11 cellular contexts compared by ENCODE assay signal in genomic region chr9:4048441-4048840, GRCh38.
DNase-seq lines count a peak whose midpoint lies in the region; ATAC-seq and TF ChIP-seq lines count a peak whose summit lies in the region.
"Had no signal": no experiment of that assay in that cellular context is flagged by ENCODE, and none has a peak within 500 bp of the region (broad histone marks: within the 10 kb centered on the region; RNA-seq: fewer than 3 reads in every experiment).

No MANE protein-coding gene starts in this region.

- H3K9me3 Mint-ChIP-seq in stimulated activated naive CD8-positive, alpha-beta T cell treated with anti-CD3 and anti-CD28 coated beads, Interleukin-15, amount 100 ng/mL, for 72 hours = peaks cover 0 to 4% of the 10 kb centered on the region in 2 donors

- no peaks in the 10 kb centered on the region for H3K27me3 Mint-ChIP-seq in stimulated activated naive CD8-positive, alpha-beta T cell treated with anti-CD3 and anti-CD28 coated beads, Interleukin-15, amount 100 ng/mL, for 72 hours

- ATAC-seq in stimulated activated naive CD8-positive, alpha-beta T cell treated with anti-CD3 and anti-CD28 coated beads, Interleukin-15, amount 100 ng/mL, for 72 hours = no peak
- ATAC-seq in body of pancreas = no peak

- peaks cover 9% of the 10 kb centered on the region for H3K4me1 ChIP-seq in body of pancreas
- H3K4me1 ChIP-seq: BLaER1 had no signal

- H3K36me3 ChIP-seq in MG63 (no peaks in the 10 kb centered on the region), body of pancreas (replicated peaks in 1 of 2; ENCODE audit: insufficient read depth in 1 of 2, low read depth in 2 of 2) (no peaks in the 10 kb centered on the region)
- H3K36me3 ChIP-seq: BLaER1 had no signal

- TF ChIP-seq CTCF in body of pancreas (IDR thresholded peaks at IDR 0.05) = peak in 1 of 7 experiments; percentile 6

- no peak overlapping the region for H3K4me3 Mint-ChIP-seq in stimulated activated naive CD8-positive, alpha-beta T cell treated with anti-CD3 and anti-CD28 coated beads, Interleukin-15, amount 100 ng/mL, for 72 hours

- no peak overlapping the region for H3K27ac ChIP-seq in body of pancreas
- H3K27ac ChIP-seq: BLaER1 had no signal

- no peaks in the 10 kb centered on the region for H3K4me1 Mint-ChIP-seq in stimulated activated naive CD8-positive, alpha-beta T cell treated with anti-CD3 and anti-CD28 coated beads, Interleukin-15, amount 100 ng/mL, for 72 hours

- H3K27me3 ChIP-seq in MG63 = no peaks in the 10 kb centered on the region
- H3K27me3 ChIP-seq in body of pancreas = no peaks in the 10 kb centered on the region
- H3K27me3 ChIP-seq: BLaER1 had no signal

- H3K4me3 ChIP-seq in MG63 (no peak overlapping the region), body of pancreas (no peak overlapping the region)
- H3K4me3 ChIP-seq: BLaER1 had no signal

- H3K27ac Mint-ChIP-seq in stimulated activated naive CD8-positive, alpha-beta T cell treated with anti-CD3 and anti-CD28 coated beads, Interleukin-15, amount 100 ng/mL, for 72 hours = no peak overlapping the region

- 68 to 80% methylated on average over 2 of the region's 2 CpGs for WGBS in body of pancreas, 2 donors

- no peak for TF ChIP-seq POLR2A in body of pancreas (IDR thresholded peaks at IDR 0.05)

- intact Hi-C loops in body of pancreas (cut with DNase I) = loop anchor here (10.0 kb wide), 1 partner anchor 76 kb away; no protein-coding TSS in a partner anchor

- H3K9me3 ChIP-seq in MG63 (no peaks in the 10 kb centered on the region), body of pancreas (no peaks in the 10 kb centered on the region)

- DNase-seq in NCI-H1092 treated with DMSO at 0.1 percent for 48 hours (lab: John Stamatoyannopoulos, UW) = peak; percentile 6
- no peak for DNase-seq in NCI-H1092 (lab: John Stamatoyannopoulos, UW)
- peak; percentile 56 for DNase-seq in NCI-H69 (lab: John Stamatoyannopoulos, UW)
- peak; percentile 72 for DNase-seq in fibroblast of gingiva (ENCODE audit: low read depth)
- DNase-seq in pons (ENCODE audit: low spot score) = peak; percentile 69
- DNase-seq in stimulated activated naive CD8-positive, alpha-beta T cell treated with anti-CD3 and anti-CD28 coated beads, Interleukin-15, amount 100 ng/mL, for 72 hours = no peak
- no peak for DNase-seq in MG63
- no peak for DNase-seq in body of pancreas
- DNase-seq: hippocampal formation, NCI-H187 had no signal

Comparison
In these comparisons a context has a peak if more than half of its experiments do, and no peak if none do; other contexts are left out.
1. DNase-seq: peak in NCI-H1092 treated with DMSO at 0.1 percent for 48 hours (single experiment), NCI-H69 (single experiment), fibroblast of gingiva (single experiment) and pons (single experiment); none in NCI-H1092 (single experiment), stimulated activated naive CD8-positive, alpha-beta T cell treated with anti-CD3 and anti-CD28 coated beads, Interleukin-15, amount 100 ng/mL, for 72 hours (0 of 2), MG63 (single experiment) and body of pancreas (0 of 4).